Comparison of ENCODE assay signal across 1 cellular context in the genomic region with DNA sequence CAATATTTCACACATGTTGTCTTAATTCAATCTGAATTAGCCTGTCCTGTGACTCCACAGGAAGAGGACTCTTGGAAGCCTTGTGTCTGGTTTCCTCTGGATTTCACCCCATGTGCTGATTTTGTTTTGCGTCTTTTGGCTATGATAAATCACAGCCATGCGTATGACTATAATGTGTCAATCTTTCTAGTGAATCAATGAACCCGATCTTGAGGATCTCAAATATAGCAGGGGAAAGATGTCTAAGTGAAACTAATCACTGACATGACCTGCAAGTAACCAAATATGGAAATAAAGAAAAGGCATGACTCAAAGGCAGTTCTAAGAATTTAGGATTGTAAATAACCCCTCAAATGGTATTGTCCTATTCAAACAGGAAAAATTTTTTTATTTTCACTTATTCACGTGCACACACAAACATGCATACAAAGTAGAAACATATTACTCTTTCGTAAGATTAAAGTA.
TF ChIP-seq lines count a peak whose summit lies in the region.

No MANE protein-coding gene starts in this region.

TF ChIP-seq in IMR-90, 13 proteins besides CTCF, POLR2A, EP300 and RAD21 (continued from another document):
- TF ChIP-seq BHLHE40 (IDR thresholded peaks at IDR 0.05; ENCODE audit: low read depth, low read length): peak; percentile 58
- TF ChIP-seq, protein P1, sequence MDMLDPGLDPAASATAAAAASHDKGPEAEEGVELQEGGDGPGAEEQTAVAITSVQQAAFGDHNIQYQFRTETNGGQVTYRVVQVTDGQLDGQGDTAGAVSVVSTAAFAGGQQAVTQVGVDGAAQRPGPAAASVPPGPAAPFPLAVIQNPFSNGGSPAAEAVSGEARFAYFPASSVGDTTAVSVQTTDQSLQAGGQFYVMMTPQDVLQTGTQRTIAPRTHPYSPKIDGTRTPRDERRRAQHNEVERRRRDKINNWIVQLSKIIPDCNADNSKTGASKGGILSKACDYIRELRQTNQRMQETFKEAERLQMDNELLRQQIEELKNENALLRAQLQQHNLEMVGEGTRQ (IDR thresholded peaks at IDR 0.05; ENCODE audit: low read depth, low read length): no peak
